ENCODE assay signal across 10 cellular contexts in the genomic region with DNA sequence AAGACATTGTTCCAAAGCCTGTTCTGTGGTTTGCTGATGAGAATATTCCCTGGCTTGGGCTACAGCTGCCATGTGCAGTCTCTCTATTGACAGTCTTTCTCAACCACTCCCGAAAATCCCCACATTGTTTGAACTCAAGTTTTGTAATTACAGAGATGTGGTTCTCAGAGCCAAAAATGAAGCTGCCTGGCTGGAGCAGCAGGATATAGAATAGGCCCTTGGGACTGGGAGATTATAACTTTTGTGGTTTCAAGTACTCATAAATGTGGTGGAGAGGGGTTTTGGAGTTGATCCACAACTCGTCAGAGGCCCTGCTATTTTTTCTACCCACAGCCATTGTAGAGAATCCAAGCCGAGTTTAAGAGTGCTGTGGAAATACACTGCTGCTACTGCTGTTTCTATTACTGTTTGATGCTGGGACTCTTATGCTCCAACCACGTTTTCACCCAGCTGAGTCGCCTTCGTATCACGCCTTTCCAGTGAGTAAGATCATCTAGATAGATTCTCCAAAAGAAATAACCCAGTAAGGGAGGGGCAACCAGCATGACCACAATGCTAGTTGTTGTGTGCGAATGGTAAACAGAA. TPM values are rescaled to one million over a fixed set of nuclear protein-coding genes. Genes with fewer than 3 reads are reported as not detected.
DNase-seq lines count a peak whose midpoint lies in the region; ATAC-seq, FAIRE-seq and TF ChIP-seq lines count a peak whose summit lies in the region.
"Had no signal": no experiment of that assay in that cellular context is flagged by ENCODE, and none has a peak within 500 bp of the region (broad histone marks: within the 10 kb centered on the region; RNA-seq: fewer than 3 reads in every experiment).

No MANE protein-coding gene starts in this region.

- 69% methylated on average over 8 of the region's 8 CpGs for WGBS in A549 (ENCODE audit: missing lambda C conversion rate)

- TF ChIP-seq RAD21 in A549 (conservative IDR thresholded peaks at IDR 0.05 in 1 of 2, IDR thresholded peaks at IDR 0.05 in 1 of 2): no peak

- H3K9me3 ChIP-seq in A549: no peaks in the 10 kb centered on the region
- H3K9me3 ChIP-seq in SJCRH30 (replicated peaks): no peaks in the 10 kb centered on the region

- H3K27ac ChIP-seq in A549 (peak overlapping the region; percentile 19 to 25; a peak in 3 of 6 replicates), SJCRH30 (peak overlapping the region; percentile 93)

- no peak for TF ChIP-seq POLR2A in A549 (IDR thresholded peaks at IDR 0.05; ENCODE audit: low read length)

- no peak overlapping the region for H3K4me2 ChIP-seq in A549

- CTCF ChIA-PET in A549 (lab: Yijun Ruan, JAX): interaction anchor here (1.2 kb wide), 1 partner anchor 111 kb away, joined by 3 read pairs; no protein-coding TSS in a partner anchor

- POLR2A ChIA-PET in A549 (lab: Yijun Ruan, JAX): no interaction called here

- intact Hi-C loops in left cardiac atrium (cut with DNase I): no loop called here

- H3K4me3 ChIP-seq in A549 (no peak overlapping the region), SJCRH30 (peak overlapping the region; percentile 24)

- H3K4me1 ChIP-seq in A549 (peaks cover 9% of the 10 kb centered on the region; the same call in 2 of the 3 replicates), SJCRH30 (peaks cover 32% of the 10 kb centered on the region)

- TF ChIP-seq CTCF in A549 (IDR thresholded peaks at IDR 0.05): no peak

- H3K36me3 ChIP-seq in SJCRH30: no peaks in the 10 kb centered on the region

- no peak for ATAC-seq in A549
- peak; percentile 60 to 67 for ATAC-seq in left cardiac atrium
- no peak for ATAC-seq in GM18868 (IDR thresholded peaks at IDR 0.05; ENCODE audit: unreplicated experiment)
- ATAC-seq in HG03565 (IDR thresholded peaks at IDR 0.05; ENCODE audit: unreplicated experiment): no peak

- H3K27me3 ChIP-seq in SJCRH30: no peaks in the 10 kb centered on the region

- no peak for TF ChIP-seq EP300 in A549 (IDR thresholded peaks at IDR 0.05)

- no peak for FAIRE-seq in A549 (lab: Jason Lieb, UNC)

- DNase-seq in A549 (ENCODE audit: low read depth in 1 of 2, low spot score in 1 of 2) (no peak), H4 (ENCODE audit: low spot score) (peak; percentile 91), SJCRH30 (peak; percentile 89 to 99), left cardiac atrium (no peak), epidermal melanocyte (ENCODE audit: insufficient read length, low spot score) (no peak)
- no peak for DNase-seq in activated effector memory CD4-positive, alpha-beta T cell treated with Interleukin-2 at 50 U/mL for 16 hours
- DNase-seq: activated CD4-positive, alpha-beta T cell treated with anti-CD3 and anti-CD28 coated beads for 4 hours had no signal

TF ChIP-seq in A549, 52 proteins besides CTCF, POLR2A, EP300 and RAD21:
- TF ChIP-seq KDM1A (IDR thresholded peaks at IDR 0.05; ENCODE audit: low read depth): no peak
- no peak for TF ChIP-seq HOXB5 (CRISPR knock-in tag; IDR thresholded peaks at IDR 0.05)
- TF ChIP-seq EHF (CRISPR knock-in tag; IDR thresholded peaks at IDR 0.05): no peak
- no peak for TF ChIP-seq MAFK (IDR thresholded peaks at IDR 0.05; ENCODE audit: partially characterized antibody)
- no peak for TF ChIP-seq NR3C1 (IDR thresholded peaks at IDR 0.05)
- no peak for TF ChIP-seq CBX8 (IDR thresholded peaks at IDR 0.05)
- no peak for TF ChIP-seq NPAS2 (CRISPR knock-in tag; IDR thresholded peaks at IDR 0.05; ENCODE audit: borderline replicate concordance)
- no peak for TF ChIP-seq HDAC2 (IDR thresholded peaks at IDR 0.05)
- TF ChIP-seq RCOR1 (IDR thresholded peaks at IDR 0.05; ENCODE audit: low read depth, low read length): no peak
- no peak for TF ChIP-seq ZNF302 (CRISPR knock-in tag; IDR thresholded peaks at IDR 0.05)

RNA-seq across cellular contexts. Expression of a gene that starts 57.1 kb away (rescaled TPM):
- polyA plus RNA-seq in A549 (2011; rRNA removed): not detected in 2 replicates
- not detected in 2 replicates for polyA plus RNA-seq in A549 (2012; cell fraction: cytosol; rRNA removed)
- polyA plus RNA-seq in A549 (2012; cell fraction: nucleus; rRNA removed): not detected in 2 replicates
- not detected in 3 replicates for polyA plus RNA-seq in A549 (2017; fragmentation: RNase III; extraction: RNeasy Plus Mini Kit Qiagen cat#74134 plus additional on column Dnase treatment)
- not detected in 2 replicates for polyA minus RNA-seq in A549 (2011; rRNA and poly(A)+ RNA removed)
- not detected in 2 replicates for total RNA-seq in H4 (2014; rRNA removed; shearing (Covaris generic))
- total RNA-seq in SJCRH30 (2014; rRNA removed; shearing (Covaris generic)): not detected in 2 replicates
- not detected for total RNA-seq in left cardiac atrium
- total RNA-seq: neural crest cell had no signal

Comparison
In these comparisons a context has a peak if more than half of its experiments do, and no peak if none do; other contexts are left out.
1. ATAC-seq: peak in left cardiac atrium (2 of 2); none in A549 (0 of 2), GM18868 (single experiment) and HG03565 (single experiment).
2. DNase-seq: peak in H4 (single experiment) and SJCRH30 (2 of 2); none in A549 (0 of 2), left cardiac atrium (single experiment), activated effector memory CD4-positive, alpha-beta T cell treated with Interleukin-2 at 50 U/mL for 16 hours (single experiment) and epidermal melanocyte (single experiment).